In genomic region chr7:153297141-153297540, GRCh38 we compare ENCODE assay signal across 24 cellular contexts.
DNase-seq lines count a peak whose midpoint lies in the region; ATAC-seq, FAIRE-seq and TF ChIP-seq lines count a peak whose summit lies in the region.
"Had no signal": no experiment of that assay in that cellular context is flagged by ENCODE, and none has a peak within 500 bp of the region (broad histone marks: within the 10 kb centered on the region; RNA-seq: fewer than 3 reads in every experiment).

No MANE protein-coding gene starts in this region.

- H3K4me1 ChIP-seq in K562 (replicated peaks in 1 of 2; ENCODE audit: control insufficient read depth in 2 of 2, insufficient read depth in 2 of 2, low read length in 2 of 2) (no peaks in the 10 kb centered on the region), spleen (no peaks in the 10 kb centered on the region)
- H3K4me1 ChIP-seq: BLaER1 treated with 17β-estradiol and CSF1 and Interleukin-3, amounts not matched to agents 10 nM and 100 nM; Peyer's patch had no signal

- FAIRE-seq in K562 (lab: Jason Lieb, UNC) = no peak
- FAIRE-seq: A204.1, GM12892, GM19239 had no signal

- POLR2A ChIA-PET in K562 (lab: Yijun Ruan, JAX) = no interaction called here

- H3K27me3 ChIP-seq in K562 (ENCODE audit: control insufficient read depth in 2 of 2, insufficient read depth in 2 of 2, low read length in 2 of 2) (peaks cover 0 to 15% of the 10 kb centered on the region in 2 experiments; a peak in 2 of 5 replicates), spleen (replicated peaks in 1 of 7) (no peaks in the 10 kb centered on the region)
- H3K27me3 ChIP-seq: BLaER1 treated with 17β-estradiol and CSF1 and Interleukin-3, amounts not matched to agents 10 nM and 100 nM; Peyer's patch had no signal

- H3K4me2 ChIP-seq in K562 (ENCODE audit: insufficient read depth, low read length) = no peak overlapping the region
- H3K4me2 ChIP-seq: BLaER1 treated with 17β-estradiol and CSF1 and Interleukin-3, amounts not matched to agents 10 nM and 100 nM had no signal

- no peaks in the 10 kb centered on the region for H3K79me2 ChIP-seq in K562 (ENCODE audit: control insufficient read depth, insufficient read depth, low read length)

- TF ChIP-seq CTCF in K562 (IDR thresholded peaks at IDR 0.05 in 2 of 3, conservative IDR thresholded peaks at IDR 0.05 in 1 of 3; ENCODE audit: insufficient read depth in 2 of 3, low read depth in 1 of 3, low read length in 3 of 3) (no peak), spleen (IDR thresholded peaks at IDR 0.05 in 8 of 11, conservative IDR thresholded peaks at IDR 0.05 in 3 of 11) (no peak)

- no TSS peak for BruUV-seq in K562 (replicated peaks; lab: Mats Ljungman, UMichigan)

- H3K27ac ChIP-seq in K562 (ENCODE audit: extremely low read depth, low read depth, low read length) (no peak overlapping the region), spleen (no peak overlapping the region)
- H3K27ac ChIP-seq: BLaER1 treated with 17β-estradiol and CSF1 and Interleukin-3, amounts not matched to agents 10 nM and 100 nM; HL-60; Peyer's patch had no signal

- H4K20me1 ChIP-seq in K562 (replicated peaks; ENCODE audit: control insufficient read depth, insufficient read depth, low read length) = no peaks in the 10 kb centered on the region
- H4K20me1 ChIP-seq: BLaER1 treated with 17β-estradiol and CSF1 and Interleukin-3, amounts not matched to agents 10 nM and 100 nM had no signal

- in situ Hi-C loops in K562 (cut with MboI) = no loop called here
- in situ Hi-C loops in KBM-7 (cut with MboI; ENCODE audit: low pct_unique_long_range_greater_than_20kb, low sequenced_read_pairs) = no loop called here

- DNase-seq in ELF-1 (ENCODE audit: low read depth, low spot score) (peak; percentile 25), RPMI7951 (ENCODE audit: low read depth) (peak; percentile 35), K562 (ENCODE audit: extremely low read depth in 1 of 4, low spot score in 3 of 4) (no peak), mucosa of gallbladder (ENCODE audit: low spot score) (peak; percentile 12), KBM-7 (no peak), spleen (no peak), SK-N-DZ (ENCODE audit: low spot score) (no peak)
- DNase-seq in activated T-cell treated with anti-CD3 and anti-CD28 coated beads, Interleukin-2, amount 50 U/mL, for 48 hours = no peak
- DNase-seq: AML-193; CD4-positive, alpha-beta T cell; COR-L47; DMS79; MM.1S; NCI-H1694; NCI-H2029 treated with DMSO at 0.1 percent for 48 hours; NCI-H2227 treated with DMSO at 0.1 percent for 48 hours; NCI-H69; Peyer's patch had no signal

- H3K36me3 ChIP-seq in K562 (ENCODE audit: control insufficient read depth, insufficient read depth, low read length) = no peaks in the 10 kb centered on the region
- no peaks in the 10 kb centered on the region for H3K36me3 ChIP-seq in spleen
- H3K36me3 ChIP-seq: BLaER1 treated with 17β-estradiol and CSF1 and Interleukin-3, amounts not matched to agents 10 nM and 100 nM; Peyer's patch had no signal

- TF ChIP-seq EP300 in K562 (IDR thresholded peaks at IDR 0.05; ENCODE audit: low read length) = no peak

- H2AFZ ChIP-seq in K562 (ENCODE audit: low read depth, low read length) = no peak overlapping the region

- intact Hi-C loops in K562 (cut with micrococcal nuclease) (no loop called here), spleen (cut with DNase I; ENCODE audit: low total_unique reads) (no loop called here)

- H3K9me1 ChIP-seq in K562 (ENCODE audit: control insufficient read depth, insufficient read depth, low read length) = no peaks in the 10 kb centered on the region

- TF ChIP-seq POLR2A in K562 (conservative IDR thresholded peaks at IDR 0.05) (no peak), spleen (IDR thresholded peaks at IDR 0.05) (no peak)

- H3K4me3 ChIP-seq in K562 = no peak overlapping the region
- no peak overlapping the region for H3K4me3 ChIP-seq in spleen
- H3K4me3 ChIP-seq: BLaER1 treated with 17β-estradiol and CSF1 and Interleukin-3, amounts not matched to agents 10 nM and 100 nM; Peyer's patch had no signal

- CTCF ChIA-PET in K562 (lab: Yijun Ruan, JAX; ENCODE audit: low intra/inter-chr PET ratio) = no interaction called here

- peak; percentile 75 for ATAC-seq in K562
- ATAC-seq: HCT116 had no signal

- H3K9ac ChIP-seq in K562 (ENCODE audit: insufficient read depth in 1 of 2, low read depth in 2 of 2, low read length in 2 of 2) = no peak overlapping the region
- H3K9ac ChIP-seq: BLaER1 treated with 17β-estradiol and CSF1 and Interleukin-3, amounts not matched to agents 10 nM and 100 nM had no signal

- H3K9me3 ChIP-seq in K562 (replicated peaks; ENCODE audit: control insufficient read depth, insufficient read depth, low read depth, low read length) (no peaks in the 10 kb centered on the region), spleen (peaks cover 0 to 14% (median 0%) of the 10 kb centered on the region in 8 donors)
- H3K9me3 ChIP-seq: BLaER1 treated with 17β-estradiol and CSF1 and Interleukin-3, amounts not matched to agents 10 nM and 100 nM had no signal

- 1% methylated on average over 7 of the region's 7 CpGs for WGBS in K562 (ENCODE audit: insufficient coverage, low coverage, missing lambda C conversion rate)
- WGBS in spleen, 5 donors = 77 to 86% (median 83%) methylated on average over 7 of the region's 7 CpGs

- no peak for TF ChIP-seq RAD21 in K562 (CRISPR knock-in tag; conservative IDR thresholded peaks at IDR 0.05 in 1 of 2, IDR thresholded peaks at IDR 0.05 in 1 of 2)

TF ChIP-seq in K562, 482 proteins besides CTCF, POLR2A, EP300 and RAD21:
- TF ChIP-seq EP400 (IDR thresholded peaks at IDR 0.05) = 0 out of 2 replicates have a peak, but pooled peaks have one; percentile 21
- peak; percentile 51; the same call in 1 of the 2 replicates for TF ChIP-seq CREB3L1 (IDR thresholded peaks at IDR 0.05; ENCODE audit: borderline replicate concordance, low read depth)
- no peak for TF ChIP-seq ZNF696 (CRISPR knock-in tag; conservative IDR thresholded peaks at IDR 0.05)
- no peak for TF ChIP-seq JUN (IDR thresholded peaks at IDR 0.05; ENCODE audit: borderline replicate concordance, low read depth, low read length)
- TF ChIP-seq JUN (CRISPR knock-in tag; IDR thresholded peaks at IDR 0.05; ENCODE audit: borderline replicate concordance) = no peak
- peak; percentile 39; the same call in 1 of the 2 replicates for TF ChIP-seq ETV1 (tag; conservative IDR thresholded peaks at IDR 0.05; ENCODE audit: low read depth)
- TF ChIP-seq ATF3 (IDR thresholded peaks at IDR 0.05) = peak; percentile 35; the same call in 1 of the 2 replicates
- TF ChIP-seq ATF3 (CRISPR knock-in tag; conservative IDR thresholded peaks at IDR 0.05) = no peak
- no peak for TF ChIP-seq SRSF9 (IDR thresholded peaks at IDR 0.05; ENCODE audit: borderline replicate concordance, low read depth, low read length)
- no peak for TF ChIP-seq ZNF584 (CRISPR knock-in tag; IDR thresholded peaks at IDR 0.05; ENCODE audit: low read depth)
- no peak for TF ChIP-seq E2F6 (IDR thresholded peaks at IDR 0.05; ENCODE audit: borderline replicate concordance in 1 of 2, extremely low read depth in 1 of 2, insufficient read depth in 1 of 2, insufficient read length in 1 of 2, low read depth in 1 of 2, low read length in 1 of 2, poor library complexity in 1 of 2, severe bottlenecking in 1 of 2)
- TF ChIP-seq GABPA (tag; conservative IDR thresholded peaks at IDR 0.05; ENCODE audit: low read depth) = peak; percentile 53
- no peak for TF ChIP-seq CEBPG (CRISPR knock-in tag; IDR thresholded peaks at IDR 0.05)
- TF ChIP-seq CEBPG (tag; conservative IDR thresholded peaks at IDR 0.05 in 1 of 2, IDR thresholded peaks at IDR 0.05 in 1 of 2) = peak in 1 of 2 experiments; percentile 53; a peak in 1 of 4 replicates
- TF ChIP-seq L3MBTL2 (IDR thresholded peaks at IDR 0.05) = peak; percentile 71
- TF ChIP-seq ZC3H8 (IDR thresholded peaks at IDR 0.05) = no peak
- TF ChIP-seq CBFB (CRISPR knock-in tag; IDR thresholded peaks at IDR 0.05) = no peak
- TF ChIP-seq ZNF175 (CRISPR knock-in tag; IDR thresholded peaks at IDR 0.05; ENCODE audit: low read depth) = peak; percentile 51; the same call in 1 of the 2 replicates
- TF ChIP-seq JUND (IDR thresholded peaks at IDR 0.05; ENCODE audit: borderline replicate concordance, low read depth, low read length) = 0 out of 2 replicates have a peak, but pooled peaks have one; percentile 25
- no peak for TF ChIP-seq JUND (tag; IDR thresholded peaks at IDR 0.05; ENCODE audit: borderline replicate concordance, low read depth, low read length)
- TF ChIP-seq EHMT2 (IDR thresholded peaks at IDR 0.05) = no peak
- TF ChIP-seq MYC (IDR thresholded peaks at IDR 0.05; ENCODE audit: low read depth, low read length) = peak; percentile 58; the same call in 1 of the 2 replicates
- TF ChIP-seq MYC (CRISPR knock-in tag; IDR thresholded peaks at IDR 0.05; ENCODE audit: borderline replicate concordance, low read depth) = no peak
- TF ChIP-seq ZNF79 (CRISPR knock-in tag; IDR thresholded peaks at IDR 0.05; ENCODE audit: low read depth) = no peak

Comparison
In these comparisons a context has a peak if more than half of its experiments do, and no peak if none do; other contexts are left out.
1. DNase-seq: peak in ELF-1 (single experiment), RPMI7951 (single experiment) and mucosa of gallbladder (single experiment); none in K562 (0 of 4), KBM-7 (single experiment), activated T-cell treated with anti-CD3 and anti-CD28 coated beads, Interleukin-2, amount 50 U/mL, for 48 hours (0 of 2), spleen (single experiment) and SK-N-DZ (single experiment).